ENCODE assay signal across 8 cellular contexts in genomic region chr6:108848116-108848868, GRCh38. TPM values are rescaled to one million over a fixed set of nuclear protein-coding genes. Genes with fewer than 3 reads are reported as not detected.
DNase-seq lines count a peak whose midpoint lies in the region; ATAC-seq and TF ChIP-seq lines count a peak whose summit lies in the region.

Gene ARMC2, plus strand, starts transcription at chr6:108848422. Its CDS starts 5,846 bp downstream, at chr6:108854268.

- no peak within 1 kb of the TSS for H3K27ac ChIP-seq in BLaER1
- H3K27ac ChIP-seq in liver (ENCODE audit: low read depth in 1 of 2, low read length in 2 of 2): peak within 1 kb of the TSS; percentile 54 to 68

- no peaks in the 10 kb centered on the region for H3K9me3 ChIP-seq in BLaER1
- H3K9me3 ChIP-seq in liver (ENCODE audit: control insufficient read depth in 4 of 4, low read length in 3 of 4): no peaks in the 10 kb centered on the region

- DNase-seq in NCI-H69 (lab: John Stamatoyannopoulos, UW): peak; percentile 97
- peak; percentile 60 to 67 for DNase-seq in activated CD4-positive, alpha-beta T cell treated with anti-CD3 and anti-CD28 coated beads, Interleukin-2, amount 50 U/mL, for 4 hours
- DNase-seq in dermis blood vessel endothelial cell: peak; percentile 90
- peak; percentile 86 for DNase-seq in stimulated activated CD4-positive, alpha-beta T cell treated with anti-CD3 and anti-CD28 coated beads, Interleukin-4, amount 100 ng/mL, for 1 hour

- WGBS in liver: under 1% methylated on average over 61 of the region's 61 CpGs

- no peaks in the 10 kb centered on the region for H3K36me3 ChIP-seq in BLaER1
- H3K36me3 ChIP-seq in liver (ENCODE audit: control insufficient read depth in 4 of 4, insufficient read depth in 3 of 4, low read depth in 1 of 4, low read length in 3 of 4): no peaks in the 10 kb centered on the region

- H3K4me2 ChIP-seq in BLaER1: peak within 1 kb of the TSS; percentile 85

- no peaks in the 10 kb centered on the region for H3K27me3 ChIP-seq in BLaER1
- no peaks in the 10 kb centered on the region for H3K27me3 ChIP-seq in liver (ENCODE audit: control insufficient read depth in 4 of 4, insufficient read depth in 4 of 4, low read length in 3 of 4)

- H3K9ac ChIP-seq in BLaER1 (peak within 1 kb of the TSS; percentile 60), liver (ENCODE audit: low read depth in 1 of 2, low read length in 2 of 2) (peak within 1 kb of the TSS; percentile 36 to 62)

- ATAC-seq in GM19351 (IDR thresholded peaks at IDR 0.05; ENCODE audit: unreplicated experiment) (peak; percentile 98), HG03469 (IDR thresholded peaks at IDR 0.05; ENCODE audit: unreplicated experiment) (peak; percentile 83)

- H3K4me1 ChIP-seq in BLaER1: peaks cover 18% of the 10 kb centered on the region
- peaks cover 5 to 24% (median 12%) of the 10 kb centered on the region in 4 donors for H3K4me1 ChIP-seq in liver (ENCODE audit: control insufficient read depth in 4 of 4, insufficient read depth in 4 of 4, low read length in 3 of 4)

- TF ChIP-seq CTCF in liver (IDR thresholded peaks at IDR 0.05; ENCODE audit: low read depth, low read length, missing input control): no peak

- peak; percentile 31 to 40 for TF ChIP-seq RAD21 in liver (IDR thresholded peaks at IDR 0.05)

- H4K20me1 ChIP-seq in BLaER1: no peaks in the 10 kb centered on the region; the same call in 1 of the 2 replicates

- H3K4me3 ChIP-seq in BLaER1 (peak within 1 kb of the TSS; percentile 75), liver (ENCODE audit: low read depth in 1 of 3, low read length in 3 of 3) (peak within 1 kb of the TSS; percentile 67 to 89 (median 70))

TF ChIP-seq in liver, 16 proteins besides CTCF, POLR2A, EP300 and RAD21:
- TF ChIP-seq NR2F2 (IDR thresholded peaks at IDR 0.05) (peak; percentile 78), EGR1 (IDR thresholded peaks at IDR 0.05; ENCODE audit: low read depth in 2 of 2) (peak in 1 of 2 donors; percentile 54), JUND (IDR thresholded peaks at IDR 0.05) (no peak), REST (IDR thresholded peaks at IDR 0.05) (no peak), FOXA1 (IDR thresholded peaks at IDR 0.05) (no peak), ATF3 (IDR thresholded peaks at IDR 0.05) (no peak), MAX (IDR thresholded peaks at IDR 0.05) (no peak), SP1 (IDR thresholded peaks at IDR 0.05) (peak; percentile 38), HNF4A (conservative IDR thresholded peaks at IDR 0.05) (no peak), RXRA (IDR thresholded peaks at IDR 0.05) (peak; percentile 46 to 62), YY1 (IDR thresholded peaks at IDR 0.05) (no peak)
- TF ChIP-seq, protein P1, sequence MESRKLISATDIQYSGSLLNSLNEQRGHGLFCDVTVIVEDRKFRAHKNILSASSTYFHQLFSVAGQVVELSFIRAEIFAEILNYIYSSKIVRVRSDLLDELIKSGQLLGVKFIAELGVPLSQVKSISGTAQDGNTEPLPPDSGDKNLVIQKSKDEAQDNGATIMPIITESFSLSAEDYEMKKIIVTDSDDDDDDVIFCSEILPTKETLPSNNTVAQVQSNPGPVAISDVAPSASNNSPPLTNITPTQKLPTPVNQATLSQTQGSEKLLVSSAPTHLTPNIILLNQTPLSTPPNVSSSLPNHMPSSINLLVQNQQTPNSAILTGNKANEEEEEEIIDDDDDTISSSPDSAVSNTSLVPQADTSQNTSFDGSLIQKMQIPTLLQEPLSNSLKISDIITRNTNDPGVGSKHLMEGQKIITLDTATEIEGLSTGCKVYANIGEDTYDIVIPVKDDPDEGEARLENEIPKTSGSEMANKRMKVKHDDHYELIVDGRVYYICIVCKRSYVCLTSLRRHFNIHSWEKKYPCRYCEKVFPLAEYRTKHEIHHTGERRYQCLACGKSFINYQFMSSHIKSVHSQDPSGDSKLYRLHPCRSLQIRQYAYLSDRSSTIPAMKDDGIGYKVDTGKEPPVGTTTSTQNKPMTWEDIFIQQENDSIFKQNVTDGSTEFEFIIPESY (IDR thresholded peaks at IDR 0.05): no peak

RNA-seq across cellular contexts. Expression of gene ARMC2, which starts in this region (rescaled TPM):
- total RNA-seq in dermis blood vessel endothelial cell (0.51 and 0.79 TPM in 2 replicates), liver (1 to 10 TPM in 1 of 2 donors, under 1 TPM in 1; 0.51 to 1.5 TPM)
- under 1 TPM; 0.24 to 0.94 TPM for polyA plus RNA-seq in liver

Comparison
In these comparisons a context has a peak if more than half of its experiments do, and no peak if none do; other contexts are left out.
1. Peak in DNase-seq in dermis blood vessel endothelial cell; RNA of the gene not detected or under 1 TPM.